ENCODE assay signal across 1 cellular context in genomic region chr3:47337656-47338055, GRCh38.
TF ChIP-seq lines count a peak whose summit lies in the region.

No MANE protein-coding gene starts in this region.

TF ChIP-seq in endothelial cell of umbilical vein, 7 proteins besides CTCF, POLR2A, EP300 and RAD21:
- TF ChIP-seq FOS (IDR thresholded peaks at IDR 0.05; ENCODE audit: borderline replicate concordance, insufficient read depth, low read length) (no peak), JUN (IDR thresholded peaks at IDR 0.05; ENCODE audit: borderline replicate concordance, insufficient read depth, insufficient read length, low read depth) (no peak), EZH2 (IDR thresholded peaks at IDR 0.05; ENCODE audit: borderline replicate concordance, low read depth, low read length, severe bottlenecking) (no peak), MYC (IDR thresholded peaks at IDR 0.05; ENCODE audit: low read depth, low read length) (no peak), POLR2AphosphoS5 (IDR thresholded peaks at IDR 0.05; ENCODE audit: insufficient read depth, low read depth, low read length) (no peak)
- TF ChIP-seq, protein P1, sequence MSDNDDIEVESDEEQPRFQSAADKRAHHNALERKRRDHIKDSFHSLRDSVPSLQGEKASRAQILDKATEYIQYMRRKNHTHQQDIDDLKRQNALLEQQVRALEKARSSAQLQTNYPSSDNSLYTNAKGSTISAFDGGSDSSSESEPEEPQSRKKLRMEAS (IDR thresholded peaks at IDR 0.05; ENCODE audit: insufficient read depth, insufficient read length), result no peak
